ENCODE assay signal across 8 cellular contexts in the genomic region with DNA sequence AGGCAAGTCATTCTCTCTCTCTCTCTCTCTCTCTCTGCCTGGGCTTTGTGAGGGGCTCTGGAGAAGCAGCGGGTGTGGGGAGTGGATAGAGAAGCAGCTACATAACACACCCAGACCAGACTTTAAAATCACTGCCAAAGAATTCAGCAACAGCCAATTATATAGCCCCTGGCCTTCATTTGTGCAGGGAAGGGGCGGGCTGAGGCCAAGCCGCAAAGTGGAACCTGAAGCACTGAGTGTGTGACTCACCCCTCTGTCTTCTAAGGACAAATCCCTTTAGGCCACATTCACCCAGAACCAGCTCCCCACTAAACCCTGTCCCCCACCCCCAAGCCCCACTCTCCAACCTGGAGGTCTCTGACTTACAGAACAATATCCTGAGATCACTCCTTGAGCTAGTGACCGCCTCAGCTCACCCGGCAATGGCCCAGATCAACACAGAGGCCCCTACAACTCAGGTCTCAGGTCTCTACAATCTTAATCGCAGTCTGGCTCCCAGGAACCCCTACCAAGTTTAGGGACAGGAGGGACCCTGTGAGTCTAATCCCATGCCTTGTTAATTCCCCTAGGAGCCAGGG. TPM values are rescaled to one million over a fixed set of nuclear protein-coding genes. Genes with fewer than 3 reads are reported as not detected.
DNase-seq lines count a peak whose midpoint lies in the region; ATAC-seq, FAIRE-seq and TF ChIP-seq lines count a peak whose summit lies in the region.

No MANE protein-coding gene starts in this region.

- H2AK5ac ChIP-seq in H1 (ENCODE audit: low read depth, low read length): no peak overlapping the region

- H3K4me1 ChIP-seq in Caco-2 (peaks cover 88% of the 10 kb centered on the region), HUES48 (ENCODE audit: control insufficient read depth, insufficient read depth, low read length) (peaks cover 38% of the 10 kb centered on the region), H1 (replicated peaks in 1 of 4; ENCODE audit: control insufficient read depth in 3 of 4, insufficient read depth in 4 of 4, low read length in 3 of 4) (peaks cover 0 to 11% (median 10%) of the 10 kb centered on the region in 4 experiments; a peak in 3 of 7 replicates)

- H2BK20ac ChIP-seq in H1 (ENCODE audit: low read length): no peak overlapping the region

- H3K27me3 Mint-ChIP-seq in Caco-2 (ENCODE audit: insufficient read depth, unreplicated experiment) (no peaks in the 10 kb centered on the region), naive B cell (no peaks in the 10 kb centered on the region)

- peak overlapping the region; percentile 89 for H3K4me3 Mint-ChIP-seq in Caco-2 (ENCODE audit: unreplicated experiment)
- peak overlapping the region; percentile 71 to 93 (median 88) for H3K4me3 Mint-ChIP-seq in naive B cell

- no peak overlapping the region for H2BK12ac ChIP-seq in H1 (ENCODE audit: low read depth, low read length)

- POLR2A ChIA-PET in Caco-2 (lab: Charles Lee): interaction anchor here (0.6 to 1.8 kb wide), 3 partner anchors 10 to 92 kb away, joined by 3 to 6 read pairs (median 5); no protein-coding TSS in a partner anchor
- POLR2A ChIA-PET in H1 (lab: Charles Lee; ENCODE audit: partially characterized antibody): interaction anchor here (1.0 to 2.0 kb wide), 3 partner anchors 85 to 167 kb away, joined by 3 to 7 read pairs (median 3); a partner anchor contains a TSS

- H3K27ac Mint-ChIP-seq in Caco-2 (ENCODE audit: unreplicated experiment) (peak overlapping the region; percentile 81), naive B cell (peak overlapping the region; percentile 86 to 98 (median 96))

- H3K9me3 Mint-ChIP-seq in Caco-2 (ENCODE audit: unreplicated experiment): no peaks in the 10 kb centered on the region
- H3K9me3 Mint-ChIP-seq in naive B cell: no peaks in the 10 kb centered on the region

- peak; percentile 67 to 79 for DNase-seq in Caco-2
- peak; percentile 81 for DNase-seq in WERI-Rb-1
- DNase-seq in H1 (ENCODE audit: low read depth in 1 of 2, low spot score in 2 of 2): no peak
- DNase-seq in naive B cell: no peak
- no peak for DNase-seq in midbrain (lab: John Stamatoyannopoulos, UW)
- DNase-seq in NCI-H2081 (lab: John Stamatoyannopoulos, UW): no peak
- DNase-seq in NCI-H2171 treated with DMSO at 0.1 percent for 48 hours (lab: John Stamatoyannopoulos, UW): no peak

- no peaks in the 10 kb centered on the region for H3K36me3 ChIP-seq in Caco-2 (ENCODE audit: control insufficient read depth, insufficient read depth, low read length)
- no peaks in the 10 kb centered on the region for H3K36me3 ChIP-seq in HUES48 (ENCODE audit: control insufficient read depth, insufficient read depth, low read length)
- H3K36me3 ChIP-seq in WERI-Rb-1: no peaks in the 10 kb centered on the region
- no peaks in the 10 kb centered on the region for H3K36me3 ChIP-seq in H1 (ENCODE audit: control insufficient read depth in 2 of 4, insufficient read depth in 4 of 4, low read length in 3 of 4)

- no peak for FAIRE-seq in H1 (lab: Jason Lieb, UNC)

- H2BK120ac ChIP-seq in H1 (replicated peaks; ENCODE audit: low read depth, low read length): no peak overlapping the region

- H3K36me3 Mint-ChIP-seq in Caco-2 (ENCODE audit: insufficient read depth, unreplicated experiment) (peaks cover 49% of the 10 kb centered on the region), naive B cell (no peaks in the 10 kb centered on the region)

- H3K14ac ChIP-seq in H1 (ENCODE audit: insufficient read length): no peak overlapping the region

- TF ChIP-seq RAD21 in H1 (IDR thresholded peaks at IDR 0.05 in 1 of 2, conservative IDR thresholded peaks at IDR 0.05 in 1 of 2; ENCODE audit: low read depth in 2 of 2, low read length in 2 of 2): no peak

- no peak overlapping the region for H2BK5ac ChIP-seq in H1 (ENCODE audit: low read depth, low read length)

- H3K23me2 ChIP-seq in H1 (ENCODE audit: low read depth, low read length): peaks cover under 1% of the 10 kb centered on the region; the same call in 1 of the 2 replicates

- H4K20me1 ChIP-seq in H1 (replicated peaks in 1 of 2; ENCODE audit: control insufficient read depth in 1 of 2, insufficient read depth in 2 of 2, low read length in 2 of 2): peaks cover 0 to 7% of the 10 kb centered on the region in 2 experiments

- 87% methylated on average over 5 of the region's 6 CpGs; no CpG with 5 or more reads in 1 of the 2 experiments for WGBS in H1 (ENCODE audit: extremely low coverage in 1 of 2, insufficient coverage in 1 of 2, insufficient read length in 1 of 2, insufficient replicate concordance in 2 of 2, low coverage in 1 of 2, low lambda C conversion rate in 2 of 2, missing lambda C conversion rate in 1 of 2), 2 experiments

- peaks cover 0 to 12% of the 10 kb centered on the region in 2 experiments; a peak in 2 of 4 replicates for H3K79me2 ChIP-seq in H1 (ENCODE audit: control insufficient read depth in 1 of 2, insufficient read depth in 2 of 2, low read length in 2 of 2)

- H3K4me1 Mint-ChIP-seq in Caco-2 (ENCODE audit: low read depth, unreplicated experiment) (peaks cover 72% of the 10 kb centered on the region), naive B cell (peaks cover 77 to 93% (median 84%) of the 10 kb centered on the region in 3 donors)

- H3K4me2 ChIP-seq in H1 (ENCODE audit: insufficient read depth in 1 of 2, low read depth in 2 of 2, low read length in 2 of 2): no peak overlapping the region

- H3K4me3 ChIP-seq in Caco-2 (ENCODE audit: low read depth, low read length) (no peak overlapping the region), HUES48 (ENCODE audit: low read depth, low read length) (no peak overlapping the region), WERI-Rb-1 (ENCODE audit: low read depth, low read length) (no peak overlapping the region; the same call in 1 of the 2 replicates), H1 (ENCODE audit: extremely low read depth in 1 of 4, insufficient read depth in 2 of 4, low read depth in 3 of 4, low read length in 4 of 4) (no peak overlapping the region)

- peak; percentile 4 to 8 for ATAC-seq in naive B cell (ENCODE audit: low read depth in 2 of 2)

- peaks cover 3% of the 10 kb centered on the region; the same call in 1 of the 2 replicates for H3K79me1 ChIP-seq in H1 (ENCODE audit: low read depth, low read length)

- H2BK15ac ChIP-seq in H1 (ENCODE audit: low read length): no peak overlapping the region

- TF ChIP-seq CTCF in Caco-2 (IDR thresholded peaks at IDR 0.05; ENCODE audit: insufficient read depth in 1 of 2, low read depth in 1 of 2, low read length in 1 of 2, severe bottlenecking in 1 of 2, unreplicated experiment in 1 of 2): no peak
- TF ChIP-seq CTCF in WERI-Rb-1 (IDR thresholded peaks at IDR 0.05; ENCODE audit: low read depth, low read length): no peak
- TF ChIP-seq CTCF in H1 (IDR thresholded peaks at IDR 0.05; ENCODE audit: control extremely low read depth in 1 of 3, insufficient read depth in 1 of 3, low read depth in 1 of 3, low read length in 3 of 3): no peak

- no TSS peak for BruUV-seq in Caco-2 (replicated peaks; lab: Mats Ljungman, UMichigan)

- H3K4ac ChIP-seq in H1 (replicated peaks; ENCODE audit: insufficient read length, low read depth, low read length): no peak overlapping the region

- intact Hi-C loops in Caco-2 (cut with micrococcal nuclease; ENCODE audit: unreplicated experiment): loop anchor here (1.0 to 5.0 kb wide), 4 partner anchors 11 to 129 kb away; no protein-coding TSS in a partner anchor

- no peak overlapping the region for H3K9ac ChIP-seq in HUES48 (ENCODE audit: low read depth, low read length)
- H3K9ac ChIP-seq in H1 (replicated peaks in 1 of 4; ENCODE audit: extremely low read depth in 1 of 4, low read depth in 3 of 4, low read length in 3 of 4): no peak overlapping the region

- H3K27ac ChIP-seq in HUES48 (ENCODE audit: low read depth, low read length) (peak overlapping the region; percentile 74), WERI-Rb-1 (peak overlapping the region; percentile 70), H1 (ENCODE audit: low read depth, low read length) (no peak overlapping the region)

- H4K5ac ChIP-seq in H1 (ENCODE audit: insufficient read length, low read depth, low read length): no peak overlapping the region

- H3K18ac ChIP-seq in H1 (ENCODE audit: extremely low read depth, low read length): no peak overlapping the region

- no peak for TF ChIP-seq POLR2A in H1 (IDR thresholded peaks at IDR 0.05; ENCODE audit: control extremely low read depth in 1 of 2, low read depth in 2 of 2, low read length in 2 of 2)

- CTCF ChIA-PET in Caco-2 (lab: Charles Lee) (interaction anchor here (0.6 to 1.3 kb wide), 5 partner anchors 10 to 571 kb away, joined by 3 to 5 read pairs (median 4); no protein-coding TSS in a partner anchor), H1 (lab: Charles Lee; ENCODE audit: partially characterized antibody) (interaction anchor here (1.6 to 2.1 kb wide), 3 partner anchors 10 to 79 kb away, joined by 4 to 8 read pairs (median 7); no protein-coding TSS in a partner anchor)

- H2AFZ ChIP-seq in H1 (ENCODE audit: low read length): no peak overlapping the region

- H4K8ac ChIP-seq in H1 (ENCODE audit: extremely low read depth, insufficient read depth, low read length): no peak overlapping the region

- H3K56ac ChIP-seq in H1 (replicated peaks; ENCODE audit: insufficient read length, low read depth, low read length): no peak overlapping the region

- no peak for TF ChIP-seq EP300 in H1 (IDR thresholded peaks at IDR 0.05; ENCODE audit: borderline replicate concordance in 1 of 2, low read depth in 2 of 2, low read length in 2 of 2)

- no peak overlapping the region for H3K23ac ChIP-seq in H1 (ENCODE audit: insufficient read length)

- H3K27me3 ChIP-seq in Caco-2 (replicated peaks; ENCODE audit: control insufficient read depth, insufficient read depth, low read length) (no peaks in the 10 kb centered on the region), HUES48 (ENCODE audit: control insufficient read depth, insufficient read depth, low read length) (no peaks in the 10 kb centered on the region; the same call in 1 of the 2 replicates), WERI-Rb-1 (ENCODE audit: insufficient read depth, low read depth, severe bottlenecking) (no peaks in the 10 kb centered on the region), H1 (replicated peaks in 1 of 4; ENCODE audit: control insufficient read depth in 3 of 4, extremely low read depth in 1 of 4, insufficient read depth in 3 of 4, low read length in 3 of 4) (no peaks in the 10 kb centered on the region; a peak in 3 of 7 replicates)

- H3K9me3 ChIP-seq in Caco-2 (no peaks in the 10 kb centered on the region), HUES48 (ENCODE audit: control insufficient read depth, insufficient read depth, low read length) (no peaks in the 10 kb centered on the region), WERI-Rb-1 (ENCODE audit: severe bottlenecking) (no peaks in the 10 kb centered on the region), H1 (ENCODE audit: insufficient read depth in 2 of 2, low read depth in 1 of 2, low read length in 1 of 2) (no peaks in the 10 kb centered on the region)

- no peak overlapping the region for H4K91ac ChIP-seq in H1 (replicated peaks; ENCODE audit: insufficient read length, low read length)

RNA-seq across cellular contexts. Expression of a gene that starts 6.0 kb away (rescaled TPM):
- 104 and 121 TPM in 2 replicates for total RNA-seq in Caco-2 (2022)
- 17.9 and 18.2 TPM in 2 replicates for total RNA-seq in H1 (2021; fragmentation: NEBNext Ultra II Directional; extraction: Animal tissue kit (Norgen Biotek cat#: 25700))
- polyA plus RNA-seq in H1 (2011; rRNA removed) (12.6 and 12.8 TPM in 2 replicates), naive B cell (ENCODE audit: low read depth in 6 of 6) (100 to 1,000 TPM in 1 of 6 donors, 10 to 100 TPM in 5; 30.4 to 112 (median 72.8) TPM)
- polyA plus RNA-seq in H1 (2011; cell fraction: cytosol; rRNA removed): 8.5 TPM
- 7.0 TPM for polyA plus RNA-seq in H1 (2011; cell fraction: nucleus; rRNA removed)
- polyA plus RNA-seq in H1 (2012, experiment 1 of 2): 11.2 to 12.3 TPM (median 11.8 TPM) in 4 replicates
- 15.0 TPM for polyA plus RNA-seq in H1 (2012, experiment 2 of 2)
- polyA plus RNA-seq in H1 (2013, experiment 1 of 2): 17.0 TPM
- 19.4 TPM for polyA plus RNA-seq in H1 (2013, experiment 2 of 2)
- polyA minus RNA-seq in H1 (2011; rRNA and poly(A)+ RNA removed): 13.8 and 14.9 TPM in 2 replicates
- 11.2 TPM for polyA minus RNA-seq in H1 (2011; cell fraction: cytosol; rRNA and poly(A)+ RNA removed)
- polyA minus RNA-seq in H1 (2011; cell fraction: nucleus; rRNA and poly(A)+ RNA removed): 7.6 TPM

Comparison
In these comparisons a context has a peak if more than half of its experiments do, and no peak if none do; other contexts are left out.
1. DNase-seq: peak in Caco-2 (2 of 2) and WERI-Rb-1 (single experiment); none in H1 (0 of 2), naive B cell (single experiment), midbrain (single experiment), NCI-H2081 (0 of 2) and NCI-H2171 treated with DMSO at 0.1 percent for 48 hours (single experiment).